9 cellular contexts compared by ENCODE assay signal in the genomic region with DNA sequence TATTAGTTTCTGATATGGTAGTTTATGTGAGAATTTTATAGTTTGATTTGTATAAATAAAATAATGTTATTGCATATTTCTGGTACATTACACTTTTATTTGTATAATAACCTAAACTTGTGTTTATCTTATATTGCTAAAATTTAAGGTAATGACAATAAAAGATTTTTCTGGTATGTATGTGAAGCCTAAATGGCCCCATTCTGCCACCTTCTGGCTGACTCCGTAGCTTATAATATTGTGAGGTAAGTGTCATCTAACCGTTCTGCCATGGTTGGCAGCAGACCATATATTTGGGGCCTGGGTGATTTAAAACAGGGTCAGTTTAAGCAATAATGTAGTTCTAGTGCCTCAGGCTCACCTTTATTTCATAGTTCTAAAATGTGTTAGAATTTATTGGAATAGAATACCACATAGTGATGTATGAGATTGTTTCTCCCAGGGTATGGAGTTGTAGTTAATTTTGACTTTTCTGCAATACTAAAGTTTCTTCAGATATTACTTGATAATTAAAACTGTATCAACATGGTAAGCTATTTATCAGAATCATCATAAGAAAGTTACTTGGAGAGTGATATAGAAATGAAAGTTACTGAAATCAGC. TPM values are rescaled to one million over a fixed set of nuclear protein-coding genes. Genes with fewer than 3 reads are reported as not detected.
A peak's percentile ranks its signal among the peaks of the same experiment; 100 is the strongest.
DNase-seq lines count a peak whose midpoint lies in the region; ATAC-seq, FAIRE-seq and TF ChIP-seq lines count a peak whose summit lies in the region.
"Had no signal": no experiment of that assay in that cellular context is flagged by ENCODE, and none has a peak within 500 bp of the region (broad histone marks: within the 10 kb centered on the region; RNA-seq: fewer than 3 reads in every experiment).

No MANE protein-coding gene starts in this region.

- H3K4me3 ChIP-seq in epithelial cell of esophagus (ENCODE audit: low read length): no peak overlapping the region
- no peak overlapping the region for H3K4me3 ChIP-seq in neural cell (ENCODE audit: low read length)
- H3K4me3 ChIP-seq: BLaER1 had no signal

- TF ChIP-seq CTCF in epithelial cell of esophagus (IDR thresholded peaks at IDR 0.05; ENCODE audit: insufficient read depth, low read depth, low read length, missing control alignments) (peak; percentile 78), neural cell (IDR thresholded peaks at IDR 0.05; ENCODE audit: poor library complexity, severe bottlenecking) (peak; percentile 77)

- DNase-seq in NCI-H1417 (lab: John Stamatoyannopoulos, UW) (peak; percentile 10 to 71 (median 34)), NCI-H1417 treated with DMSO at 0.1 percent for 48 hours (lab: John Stamatoyannopoulos, UW) (no peak), NCI-H226 (peak; percentile 24), epithelial cell of esophagus (ENCODE audit: low read depth) (peak; percentile 67), GM12892 (ENCODE audit: insufficient read length) (no peak)
- peak; percentile 49 to 50 for DNase-seq in activated CD4-positive, alpha-beta T cell treated with anti-CD3 and anti-CD28 coated beads, Interleukin-2, amount 50 U/mL, for 4 hours

- H3F3A ChIP-seq in neural cell (ENCODE audit: insufficient read depth, low read length, poor library complexity, severe bottlenecking): no peaks in the 10 kb centered on the region

- no peak for TF ChIP-seq POLR2A in GM12892 (IDR thresholded peaks at IDR 0.05; ENCODE audit: low read depth, low read length)

- H3K9me2 ChIP-seq in neural cell (ENCODE audit: insufficient read depth, low read length): no peaks in the 10 kb centered on the region

- peaks cover 4% of the 10 kb centered on the region for H3K79me2 ChIP-seq in neural cell (replicated peaks; ENCODE audit: insufficient read depth, low read length)

- no peaks in the 10 kb centered on the region for H3K27me3 ChIP-seq in neural cell (ENCODE audit: insufficient read depth, low read depth, low read length)
- H3K27me3 ChIP-seq: BLaER1 had no signal

- no peaks in the 10 kb centered on the region for H3K36me3 ChIP-seq in neural cell (ENCODE audit: insufficient read depth, low read length)
- H3K36me3 ChIP-seq: BLaER1 had no signal

- H3K9me3 ChIP-seq in neural cell (ENCODE audit: low read length): no peaks in the 10 kb centered on the region
- H3K9me3 ChIP-seq: BLaER1 had no signal

- no peaks in the 10 kb centered on the region for H4K20me1 ChIP-seq in neural cell (ENCODE audit: insufficient read depth)
- H4K20me1 ChIP-seq: BLaER1 had no signal

- FAIRE-seq in GM12892 (lab: Jason Lieb, UNC): no peak

- H3K9ac ChIP-seq in neural cell (ENCODE audit: low read length): no peak overlapping the region
- H3K9ac ChIP-seq: BLaER1 had no signal

- no peak overlapping the region for H2AFZ ChIP-seq in neural cell (ENCODE audit: low read depth, low read length)

- TF ChIP-seq EP300 in neural cell (conservative IDR thresholded peaks at IDR 0.05; ENCODE audit: poor library complexity, severe bottlenecking): no peak

- ATAC-seq in HG02798 (IDR thresholded peaks at IDR 0.05; ENCODE audit: poor library complexity, unreplicated experiment): peak; percentile 81

- H3K4me2 ChIP-seq in neural cell (ENCODE audit: low read length): no peak overlapping the region
- H3K4me2 ChIP-seq: BLaER1 had no signal

- no peak overlapping the region for H3K27ac ChIP-seq in neural cell (ENCODE audit: low read length)
- H3K27ac ChIP-seq: BLaER1 had no signal

- peak; percentile 78 for TF ChIP-seq RAD21 in neural cell (conservative IDR thresholded peaks at IDR 0.05)

TF ChIP-seq in neural cell, 6 proteins besides CTCF, POLR2A, EP300 and RAD21:
- TF ChIP-seq EZH2 (IDR thresholded peaks at IDR 0.05; ENCODE audit: borderline replicate concordance, insufficient read depth, low read length, poor library complexity, severe bottlenecking): no peak
- TF ChIP-seq SMC3 (conservative IDR thresholded peaks at IDR 0.05; ENCODE audit: poor library complexity): peak; percentile 83

RNA-seq across cellular contexts. Expression of a gene that starts 21.2 kb away (rescaled TPM):
- 891 and 979 TPM in 2 replicates for polyA plus RNA-seq in neural cell
- 1,414 and 1,711 TPM in 2 replicates for polyA minus RNA-seq in neural cell
- 6.4 TPM for polyA plus RNA-seq in GM12892 (2012; ENCODE audit: missing spikeins)

Comparison
In these comparisons a context has a peak if more than half of its experiments do, and no peak if none do; other contexts are left out.
1. DNase-seq: peak in NCI-H1417 (3 of 3), NCI-H226 (single experiment), activated CD4-positive, alpha-beta T cell treated with anti-CD3 and anti-CD28 coated beads, Interleukin-2, amount 50 U/mL, for 4 hours (2 of 2) and epithelial cell of esophagus (single experiment); none in NCI-H1417 treated with DMSO at 0.1 percent for 48 hours (single experiment) and GM12892 (single experiment).